In the genomic region with DNA sequence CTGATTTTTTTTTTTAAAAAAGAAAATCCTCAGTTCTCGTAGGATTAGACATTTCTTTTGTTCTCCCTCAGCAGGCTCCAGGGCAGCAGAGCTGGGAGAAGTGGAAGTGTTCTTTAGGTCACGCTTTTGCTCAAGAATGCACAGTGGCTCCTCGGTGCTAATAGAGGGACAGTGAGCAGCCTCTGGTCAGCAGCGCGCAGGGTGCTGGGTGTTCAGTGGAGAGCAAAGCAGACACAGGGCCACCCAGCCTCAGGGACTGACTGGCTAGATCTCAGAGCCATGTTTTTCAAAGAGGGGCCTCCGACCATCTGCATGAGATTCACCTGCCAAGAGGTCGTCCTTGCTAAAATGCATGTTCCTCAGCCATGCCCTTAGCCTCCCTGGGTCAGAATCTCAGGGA, we compare ENCODE assay signal across 1 cellular context.
TF ChIP-seq lines count a peak whose summit lies in the region.

No MANE protein-coding gene starts in this region.

TF ChIP-seq in GM23338, 12 proteins besides CTCF, POLR2A, EP300 and RAD21 (continued from another document):
- TF ChIP-seq ZNF462 (CRISPR knock-in tag; IDR thresholded peaks at IDR 0.05) (no peak), EZH2phosphoT487 (IDR thresholded peaks at IDR 0.05; ENCODE audit: unreplicated experiment) (no peak), POLR2AphosphoS5 (IDR thresholded peaks at IDR 0.05; ENCODE audit: low read depth) (no peak), JUNB (IDR thresholded peaks at IDR 0.05; ENCODE audit: unreplicated experiment) (no peak), CREB1 (CRISPR knock-in tag; IDR thresholded peaks at IDR 0.05; ENCODE audit: low read depth) (no peak), ZNF114 (CRISPR knock-in tag; IDR thresholded peaks at IDR 0.05) (no peak), ZNF331 (CRISPR knock-in tag; IDR thresholded peaks at IDR 0.05; ENCODE audit: low read depth) (no peak), STAT1 (IDR thresholded peaks at IDR 0.05; ENCODE audit: unreplicated experiment) (no peak), NANOG (IDR thresholded peaks at IDR 0.05; ENCODE audit: borderline replicate concordance) (no peak)
- TF ChIP-seq, protein P1, sequence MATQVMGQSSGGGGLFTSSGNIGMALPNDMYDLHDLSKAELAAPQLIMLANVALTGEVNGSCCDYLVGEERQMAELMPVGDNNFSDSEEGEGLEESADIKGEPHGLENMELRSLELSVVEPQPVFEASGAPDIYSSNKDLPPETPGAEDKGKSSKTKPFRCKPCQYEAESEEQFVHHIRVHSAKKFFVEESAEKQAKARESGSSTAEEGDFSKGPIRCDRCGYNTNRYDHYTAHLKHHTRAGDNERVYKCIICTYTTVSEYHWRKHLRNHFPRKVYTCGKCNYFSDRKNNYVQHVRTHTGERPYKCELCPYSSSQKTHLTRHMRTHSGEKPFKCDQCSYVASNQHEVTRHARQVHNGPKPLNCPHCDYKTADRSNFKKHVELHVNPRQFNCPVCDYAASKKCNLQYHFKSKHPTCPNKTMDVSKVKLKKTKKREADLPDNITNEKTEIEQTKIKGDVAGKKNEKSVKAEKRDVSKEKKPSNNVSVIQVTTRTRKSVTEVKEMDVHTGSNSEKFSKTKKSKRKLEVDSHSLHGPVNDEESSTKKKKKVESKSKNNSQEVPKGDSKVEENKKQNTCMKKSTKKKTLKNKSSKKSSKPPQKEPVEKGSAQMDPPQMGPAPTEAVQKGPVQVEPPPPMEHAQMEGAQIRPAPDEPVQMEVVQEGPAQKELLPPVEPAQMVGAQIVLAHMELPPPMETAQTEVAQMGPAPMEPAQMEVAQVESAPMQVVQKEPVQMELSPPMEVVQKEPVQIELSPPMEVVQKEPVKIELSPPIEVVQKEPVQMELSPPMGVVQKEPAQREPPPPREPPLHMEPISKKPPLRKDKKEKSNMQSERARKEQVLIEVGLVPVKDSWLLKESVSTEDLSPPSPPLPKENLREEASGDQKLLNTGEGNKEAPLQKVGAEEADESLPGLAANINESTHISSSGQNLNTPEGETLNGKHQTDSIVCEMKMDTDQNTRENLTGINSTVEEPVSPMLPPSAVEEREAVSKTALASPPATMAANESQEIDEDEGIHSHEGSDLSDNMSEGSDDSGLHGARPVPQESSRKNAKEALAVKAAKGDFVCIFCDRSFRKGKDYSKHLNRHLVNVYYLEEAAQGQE (IDR thresholded peaks at IDR 0.05; ENCODE audit: unreplicated experiment), result no peak
- TF ChIP-seq, protein P2, sequence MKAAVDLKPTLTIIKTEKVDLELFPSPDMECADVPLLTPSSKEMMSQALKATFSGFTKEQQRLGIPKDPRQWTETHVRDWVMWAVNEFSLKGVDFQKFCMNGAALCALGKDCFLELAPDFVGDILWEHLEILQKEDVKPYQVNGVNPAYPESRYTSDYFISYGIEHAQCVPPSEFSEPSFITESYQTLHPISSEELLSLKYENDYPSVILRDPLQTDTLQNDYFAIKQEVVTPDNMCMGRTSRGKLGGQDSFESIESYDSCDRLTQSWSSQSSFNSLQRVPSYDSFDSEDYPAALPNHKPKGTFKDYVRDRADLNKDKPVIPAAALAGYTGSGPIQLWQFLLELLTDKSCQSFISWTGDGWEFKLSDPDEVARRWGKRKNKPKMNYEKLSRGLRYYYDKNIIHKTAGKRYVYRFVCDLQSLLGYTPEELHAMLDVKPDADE (IDR thresholded peaks at IDR 0.05), result no peak
